Comparison of ENCODE assay signal across 10 cellular contexts in genomic region chr13:40026741-40027140, GRCh38.
DNase-seq lines count a peak whose midpoint lies in the region; ATAC-seq lines count a peak whose summit lies in the region.
"Had no signal": no experiment of that assay in that cellular context is flagged by ENCODE, and none has a peak within 500 bp of the region (broad histone marks: within the 10 kb centered on the region; RNA-seq: fewer than 3 reads in every experiment).

No MANE protein-coding gene starts in this region.

- DNase-seq in activated CD4-positive, alpha-beta T cell treated with anti-CD3 and anti-CD28 coated beads, Interleukin-2, amount 50 U/mL, for 4 hours: peak; percentile 45 to 52
- DNase-seq in stimulated activated CD4-positive, alpha-beta T cell treated with anti-CD3 and anti-CD28 coated beads, Interleukin-4, amount 100 ng/mL, for 24 hours: peak; percentile 71
- DNase-seq in NCI-H748 treated with DMSO at 0.1 percent for 48 hours (lab: John Stamatoyannopoulos, UW) (no peak), iPS-NIHi11 (ENCODE audit: low spot score) (no peak), amygdala (lab: John Stamatoyannopoulos, UW) (no peak), cerebellar cortex (ENCODE audit: low spot score) (no peak)
- DNase-seq: NCI-H1436 had no signal

- ATAC-seq in GM19023 (IDR thresholded peaks at IDR 0.05; ENCODE audit: unreplicated experiment) (peak; percentile 39), HG02885 (IDR thresholded peaks at IDR 0.05; ENCODE audit: poor library complexity, unreplicated experiment) (peak; percentile 29)
- ATAC-seq: WTC11 had no signal

Comparison
In these comparisons a context has a peak if more than half of its experiments do, and no peak if none do; other contexts are left out.
1. DNase-seq: peak in activated CD4-positive, alpha-beta T cell treated with anti-CD3 and anti-CD28 coated beads, Interleukin-2, amount 50 U/mL, for 4 hours (2 of 2) and stimulated activated CD4-positive, alpha-beta T cell treated with anti-CD3 and anti-CD28 coated beads, Interleukin-4, amount 100 ng/mL, for 24 hours (single experiment); none in NCI-H748 treated with DMSO at 0.1 percent for 48 hours (single experiment), iPS-NIHi11 (single experiment), amygdala (0 of 56) and cerebellar cortex (single experiment).